Comparison of ENCODE assay signal across 18 cellular contexts in genomic region chr11:387193-387793, GRCh38. TPM values are rescaled to one million over a fixed set of nuclear protein-coding genes. Genes with fewer than 3 reads are reported as not detected.
"Had no signal": no experiment of that assay in that cellular context is flagged by ENCODE, and none has a peak within 500 bp of the region (broad histone marks: within the 10 kb centered on the region; RNA-seq: fewer than 3 reads in every experiment).

No MANE protein-coding gene starts in this region.

- H3K36me3 ChIP-seq: lower lobe of right lung, spleen, suprapubic skin, upper lobe of right lung had no signal

- H3K27me3 ChIP-seq: upper lobe of right lung had no signal

- H3K4me1 Mint-ChIP-seq: activated CD4-positive, alpha-beta memory T cell treated with anti-CD3 and anti-CD28 coated beads, Interleukin-2, amount 10 ng/mL, durations not matched to agents 7 days and 5 days had no signal

- DNase-seq: activated CD4-positive, alpha-beta memory T cell treated with anti-CD3 and anti-CD28 coated beads, Interleukin-2, amount 10 ng/mL, durations not matched to agents 7 days and 5 days; activated gamma-delta T cell treated with Interleukin-2 at 50 U/mL for 16 hours; activated naive CD8-positive, alpha-beta T cell treated with anti-CD3 and anti-CD28 coated beads, Interleukin-2, amount 10 ng/mL, durations not matched to agents 7 days and 5 days; activated T-cell treated with anti-CD3 and anti-CD28 coated beads, Interleukin-2, amount 50 U/mL, for 72 hours; aorta; effector CD4-positive, alpha-beta T cell; hypothalamus; lower lobe of right lung; midbrain; psoas muscle; spleen; stimulated activated CD4-positive, alpha-beta T cell treated with anti-CD3 and anti-CD28 coated beads, Interleukin-2, amount 100 ng/mL, for 24 hours; stimulated activated naive CD8-positive, alpha-beta T cell treated with anti-CD3 and anti-CD28 coated beads, Interleukin-15, Interleukin-2, amounts not matched to agents 100 U/mL and 50 U/mL, for 24 hours; T-cell; T1000; upper lobe of right lung had no signal

- H3K4me3 Mint-ChIP-seq: activated CD4-positive, alpha-beta memory T cell treated with anti-CD3 and anti-CD28 coated beads, Interleukin-2, amount 10 ng/mL, durations not matched to agents 7 days and 5 days; activated naive CD8-positive, alpha-beta T cell treated with anti-CD3 and anti-CD28 coated beads, Interleukin-2, amount 10 ng/mL, durations not matched to agents 7 days and 5 days; activated T-cell treated with anti-CD3 and anti-CD28 coated beads, Interleukin-2, amount 50 U/mL, for 72 hours; T-cell had no signal

- H3K36me3 Mint-ChIP-seq: T-cell had no signal

- H3K4me3 ChIP-seq: lower lobe of right lung, psoas muscle, spleen, suprapubic skin, upper lobe of right lung had no signal

- H3K27ac Mint-ChIP-seq: activated CD4-positive, alpha-beta memory T cell treated with anti-CD3 and anti-CD28 coated beads, Interleukin-2, amount 10 ng/mL, durations not matched to agents 7 days and 5 days; activated naive CD8-positive, alpha-beta T cell treated with anti-CD3 and anti-CD28 coated beads, Interleukin-2, amount 10 ng/mL, durations not matched to agents 7 days and 5 days; activated T-cell treated with anti-CD3 and anti-CD28 coated beads, Interleukin-2, amount 50 U/mL, for 72 hours had no signal

- H3K9me3 ChIP-seq: suprapubic skin had no signal

- H3K4me1 ChIP-seq: lower lobe of right lung, psoas muscle, spleen, upper lobe of right lung had no signal

- H3K27ac ChIP-seq: lower lobe of right lung, psoas muscle, suprapubic skin, upper lobe of right lung, VCaP had no signal

RNA-seq across cellular contexts. Expression of gene PKP3, which starts 6.7 kb away (rescaled TPM):
- total RNA-seq: activated CD4-positive, alpha-beta memory T cell treated with anti-CD3 and anti-CD28 coated beads, Interleukin-2, amount 10 ng/mL, durations not matched to agents 7 days and 5 days had no signal
